In the genomic region with DNA sequence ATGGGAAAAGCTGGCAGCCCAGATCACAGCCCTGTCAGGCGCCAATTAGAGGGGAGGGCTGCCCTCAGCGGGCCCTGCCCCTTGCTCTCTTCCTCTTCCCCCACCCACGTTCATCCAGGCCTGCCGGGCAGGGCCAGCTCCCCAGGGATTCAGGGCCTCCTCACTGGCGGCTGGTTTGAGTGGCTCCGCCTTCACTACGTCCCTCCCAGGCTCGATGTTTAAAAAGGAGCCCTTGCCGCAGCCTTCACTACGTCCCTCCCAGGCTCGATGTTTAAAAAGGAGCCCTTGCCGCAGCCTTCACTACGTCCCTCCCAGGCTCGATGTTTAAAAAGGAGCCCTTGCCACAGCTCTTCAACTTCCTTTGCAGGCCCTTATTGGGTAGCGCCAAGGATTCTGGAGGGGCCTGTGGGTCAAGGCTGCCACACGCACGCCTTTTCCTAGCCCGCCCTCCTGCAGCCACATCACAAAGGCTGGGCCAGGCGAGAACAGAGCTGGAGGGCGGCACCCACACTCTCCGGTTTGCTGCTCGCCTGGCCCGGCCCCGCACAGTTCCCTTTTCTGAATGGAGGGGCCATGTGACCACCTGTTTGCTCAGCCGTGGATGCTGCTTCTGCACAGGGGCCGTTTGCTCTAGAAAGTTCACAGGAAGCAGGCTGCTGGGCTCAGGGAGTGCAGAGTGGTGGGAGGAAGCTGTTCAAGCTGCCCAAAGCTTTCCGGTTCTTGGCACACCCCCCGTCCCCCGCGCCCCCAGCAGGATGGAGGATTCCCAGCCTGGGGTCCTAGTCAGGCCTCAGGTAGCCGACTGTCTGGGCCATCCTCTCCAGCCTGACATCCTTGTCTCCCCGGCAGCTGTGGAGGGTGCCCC, we compare ENCODE assay signal across 1 cellular context.
TF ChIP-seq lines count a peak whose summit lies in the region.

No MANE protein-coding gene starts in this region.

TF ChIP-seq in HepG2, 621 proteins besides CTCF, POLR2A, EP300 and RAD21 (continued from another document and continues in another):
- TF ChIP-seq ZSCAN21 (CRISPR knock-in tag; IDR thresholded peaks at IDR 0.05; ENCODE audit: borderline replicate concordance) = no peak; the same call in 1 of the 2 replicates
- no peak for TF ChIP-seq SMC3 (IDR thresholded peaks at IDR 0.05; ENCODE audit: low read length)
- peak; percentile 85; the same call in 1 of the 2 replicates for TF ChIP-seq ZFAT (CRISPR knock-in tag; conservative IDR thresholded peaks at IDR 0.05)
- TF ChIP-seq SALL2 (CRISPR knock-in tag; IDR thresholded peaks at IDR 0.05) = peak; percentile 75; the same call in 1 of the 2 replicates
- TF ChIP-seq ZBTB2 (CRISPR knock-in tag; IDR thresholded peaks at IDR 0.05; ENCODE audit: low read depth) = peak; percentile 79
- TF ChIP-seq ZNF253 (CRISPR knock-in tag; IDR thresholded peaks at IDR 0.05; ENCODE audit: borderline replicate concordance) = no peak
- no peak; the same call in 1 of the 2 replicates for TF ChIP-seq ZNF180 (CRISPR knock-in tag; IDR thresholded peaks at IDR 0.05; ENCODE audit: borderline replicate concordance, low read depth)
- no peak for TF ChIP-seq SMARCC2 (IDR thresholded peaks at IDR 0.05)
- TF ChIP-seq, protein P1, sequence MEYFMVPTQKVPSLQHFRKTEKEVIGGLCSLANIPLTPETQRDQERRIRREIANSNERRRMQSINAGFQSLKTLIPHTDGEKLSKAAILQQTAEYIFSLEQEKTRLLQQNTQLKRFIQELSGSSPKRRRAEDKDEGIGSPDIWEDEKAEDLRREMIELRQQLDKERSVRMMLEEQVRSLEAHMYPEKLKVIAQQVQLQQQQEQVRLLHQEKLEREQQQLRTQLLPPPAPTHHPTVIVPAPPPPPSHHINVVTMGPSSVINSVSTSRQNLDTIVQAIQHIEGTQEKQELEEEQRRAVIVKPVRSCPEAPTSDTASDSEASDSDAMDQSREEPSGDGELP (IDR thresholded peaks at IDR 0.05; ENCODE audit: borderline replicate concordance, low read depth) = peak; percentile 92
- TF ChIP-seq ZNF777 (CRISPR knock-in tag; IDR thresholded peaks at IDR 0.05) = peak; percentile 77
- TF ChIP-seq MED8 (CRISPR knock-in tag; IDR thresholded peaks at IDR 0.05; ENCODE audit: insufficient replicate concordance) = no peak
- 0 out of 2 replicates have a peak, but pooled peaks have one; percentile 6 for TF ChIP-seq ZNF235 (CRISPR knock-in tag; IDR thresholded peaks at IDR 0.05; ENCODE audit: borderline replicate concordance)
- TF ChIP-seq, protein P2, sequence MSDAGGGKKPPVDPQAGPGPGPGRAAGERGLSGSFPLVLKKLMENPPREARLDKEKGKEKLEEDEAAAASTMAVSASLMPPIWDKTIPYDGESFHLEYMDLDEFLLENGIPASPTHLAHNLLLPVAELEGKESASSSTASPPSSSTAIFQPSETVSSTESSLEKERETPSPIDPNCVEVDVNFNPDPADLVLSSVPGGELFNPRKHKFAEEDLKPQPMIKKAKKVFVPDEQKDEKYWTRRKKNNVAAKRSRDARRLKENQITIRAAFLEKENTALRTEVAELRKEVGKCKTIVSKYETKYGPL (CRISPR knock-in tag; IDR thresholded peaks at IDR 0.05) = peak; percentile 93
- TF ChIP-seq KLF16 (CRISPR knock-in tag; IDR thresholded peaks at IDR 0.05) = peak; percentile 62 to 98; a peak in 2 of 4 replicates
- TF ChIP-seq KMT2B (CRISPR knock-in tag; IDR thresholded peaks at IDR 0.05) = peak; percentile 78; the same call in 1 of the 2 replicates
- TF ChIP-seq TARDBP (CRISPR knock-in tag; IDR thresholded peaks at IDR 0.05) = peak; percentile 81
- TF ChIP-seq ZNF646 (CRISPR knock-in tag; IDR thresholded peaks at IDR 0.05) = no peak
- peak; percentile 92 for TF ChIP-seq PRDM10 (CRISPR knock-in tag; IDR thresholded peaks at IDR 0.05; ENCODE audit: low read depth)
- TF ChIP-seq FOXA1 (IDR thresholded peaks at IDR 0.05) = no peak
- TF ChIP-seq FOXA1 (CRISPR knock-in tag; IDR thresholded peaks at IDR 0.05) = peak; percentile 90
- no peak for TF ChIP-seq KDM5A (IDR thresholded peaks at IDR 0.05; ENCODE audit: borderline replicate concordance, low read length)
- peak; percentile 99; the same call in 1 of the 2 replicates for TF ChIP-seq CCDC6 (CRISPR knock-in tag; IDR thresholded peaks at IDR 0.05)
- no peak for TF ChIP-seq ZSCAN22 (CRISPR knock-in tag; IDR thresholded peaks at IDR 0.05)
- no peak for TF ChIP-seq NFIC (IDR thresholded peaks at IDR 0.05; ENCODE audit: low read length)
- peak; percentile 97 for TF ChIP-seq ZSCAN12 (CRISPR knock-in tag; IDR thresholded peaks at IDR 0.05)
- peak; percentile 95; the same call in 1 of the 2 replicates for TF ChIP-seq NFATC3 (CRISPR knock-in tag; IDR thresholded peaks at IDR 0.05)
- TF ChIP-seq ZNF451 (CRISPR knock-in tag; IDR thresholded peaks at IDR 0.05) = peak; percentile 99
- peak; percentile 69 for TF ChIP-seq ZMYM3 (CRISPR knock-in tag; IDR thresholded peaks at IDR 0.05)
- TF ChIP-seq TMF1 (CRISPR knock-in tag; IDR thresholded peaks at IDR 0.05; ENCODE audit: low read depth) = peak; percentile 97
- TF ChIP-seq WIZ (CRISPR knock-in tag; IDR thresholded peaks at IDR 0.05) = peak; percentile 87
- TF ChIP-seq KAT8 (CRISPR knock-in tag; IDR thresholded peaks at IDR 0.05) = peak; percentile 87; the same call in 1 of the 2 replicates
- no peak for TF ChIP-seq MBD4 (IDR thresholded peaks at IDR 0.05; ENCODE audit: borderline replicate concordance, low read length)
- no peak for TF ChIP-seq PLRG1 (conservative IDR thresholded peaks at IDR 0.05)
- peak; percentile 90; the same call in 1 of the 2 replicates for TF ChIP-seq HOXA9 (CRISPR knock-in tag; IDR thresholded peaks at IDR 0.05; ENCODE audit: borderline replicate concordance)
- peak; percentile 55 for TF ChIP-seq BCL6 (CRISPR knock-in tag; IDR thresholded peaks at IDR 0.05)
- no peak for TF ChIP-seq ZNF446 (CRISPR knock-in tag; IDR thresholded peaks at IDR 0.05)
- peak; percentile 45 for TF ChIP-seq TEAD3 (CRISPR knock-in tag; optimal IDR thresholded peaks at IDR 0.05; ENCODE audit: borderline replicate concordance)
- peak; percentile 97 for TF ChIP-seq ZNF431 (CRISPR knock-in tag; IDR thresholded peaks at IDR 0.05; ENCODE audit: borderline replicate concordance, low read depth)
- TF ChIP-seq YEATS2 (CRISPR knock-in tag; IDR thresholded peaks at IDR 0.05; ENCODE audit: borderline replicate concordance) = peak; percentile 83; the same call in 1 of the 2 replicates
- TF ChIP-seq NKX3-1 (CRISPR knock-in tag; IDR thresholded peaks at IDR 0.05) = peak; percentile 98
- no peak for TF ChIP-seq SUZ12 (IDR thresholded peaks at IDR 0.05; ENCODE audit: low read depth, low read length)
- TF ChIP-seq NR1H2 (CRISPR knock-in tag; IDR thresholded peaks at IDR 0.05; ENCODE audit: borderline replicate concordance, low read depth) = peak; percentile 58; the same call in 1 of the 2 replicates
- TF ChIP-seq TGIF2 (CRISPR knock-in tag; IDR thresholded peaks at IDR 0.05) = peak; percentile 80
- peak; percentile 97 for TF ChIP-seq HNF1B (CRISPR knock-in tag; IDR thresholded peaks at IDR 0.05)
- no peak for TF ChIP-seq XRCC5 (optimal IDR thresholded peaks at IDR 0.05; ENCODE audit: low read length)
- TF ChIP-seq MEIS1 (CRISPR knock-in tag; IDR thresholded peaks at IDR 0.05; ENCODE audit: borderline replicate concordance) = no peak; the same call in 1 of the 2 replicates
- TF ChIP-seq ZSCAN9 (CRISPR knock-in tag; IDR thresholded peaks at IDR 0.05; ENCODE audit: borderline replicate concordance) = peak; percentile 99
- no peak; the same call in 1 of the 2 replicates for TF ChIP-seq RFX3 (CRISPR knock-in tag; IDR thresholded peaks at IDR 0.05)
- peak; percentile 85 for TF ChIP-seq HIVEP1 (CRISPR knock-in tag; IDR thresholded peaks at IDR 0.05)
- no peak for TF ChIP-seq ADNP (CRISPR knock-in tag; IDR thresholded peaks at IDR 0.05)
